Comparison of ENCODE assay signal across 32 cellular contexts in genomic region chr1:180352588-180352987, GRCh38.
"Had no signal": no experiment of that assay in that cellular context is flagged by ENCODE, and none has a peak within 500 bp of the region (broad histone marks: within the 10 kb centered on the region; RNA-seq: fewer than 3 reads in every experiment).

No MANE protein-coding gene starts in this region.

- H3K4me3 ChIP-seq: colonic mucosa, gastrocnemius medialis, heart left ventricle, hepatocyte, left lung, mucosa of descending colon, ovary, psoas muscle, smooth muscle cell, stomach, thyroid gland, vagina had no signal

- H3K4me3 Mint-ChIP-seq: dendritic cell treated with granulocyte-macrophage colony-stimulating factor and Interleukin-4, amounts not matched to agents 40 ng/mL and 50 ng/mL, for 4 days; endodermal cell; mesothelial cell of epicardium; naive B cell; nephron; stimulated activated effector memory CD8-positive, alpha-beta T cell treated with anti-CD3 and anti-CD28 coated beads, Interleukin-12 subunit alpha, Interleukin-12 subunit beta, amount 100 ng/mL, for 72 hours had no signal

- H3K9me3 Mint-ChIP-seq: dendritic cell treated with granulocyte-macrophage colony-stimulating factor and Interleukin-4, amounts not matched to agents 40 ng/mL and 50 ng/mL, for 4 days; mesothelial cell of epicardium; naive B cell; nephron; stimulated activated effector memory CD8-positive, alpha-beta T cell treated with anti-CD3 and anti-CD28 coated beads, Interleukin-12 subunit alpha, Interleukin-12 subunit beta, amount 100 ng/mL, for 72 hours had no signal

- H3K27me3 Mint-ChIP-seq: dendritic cell treated with granulocyte-macrophage colony-stimulating factor and Interleukin-4, amounts not matched to agents 40 ng/mL and 50 ng/mL, for 4 days; naive B cell had no signal

- H3K4me1 ChIP-seq: colonic mucosa, gastrocnemius medialis, left lung, stomach, thyroid gland, vagina had no signal

- H3K4me1 Mint-ChIP-seq: stimulated activated effector memory CD8-positive, alpha-beta T cell treated with anti-CD3 and anti-CD28 coated beads, Interleukin-12 subunit alpha, Interleukin-12 subunit beta, amount 100 ng/mL, for 72 hours had no signal

- H3K27ac Mint-ChIP-seq: dendritic cell treated with granulocyte-macrophage colony-stimulating factor and Interleukin-4, amounts not matched to agents 40 ng/mL and 50 ng/mL, for 4 days; endodermal cell; mesothelial cell of epicardium; naive B cell; nephron; stimulated activated effector memory CD8-positive, alpha-beta T cell treated with anti-CD3 and anti-CD28 coated beads, Interleukin-12 subunit alpha, Interleukin-12 subunit beta, amount 100 ng/mL, for 72 hours had no signal

- H3K27ac ChIP-seq: colonic mucosa, epithelial cell of prostate, gastrocnemius medialis, heart left ventricle, hepatocyte, left lung, ovary, psoas muscle, stomach, thyroid gland, vagina had no signal

- ATAC-seq: esophagus mucosa; gastrocnemius medialis; heart left ventricle; left cardiac atrium; left lung; mucosa of descending colon; psoas muscle; sciatic nerve; stimulated activated effector memory CD8-positive, alpha-beta T cell treated with anti-CD3 and anti-CD28 coated beads, Interleukin-12 subunit alpha, Interleukin-12 subunit beta, amount 100 ng/mL, for 72 hours had no signal

- DNase-seq: colonic mucosa; effector CD8-positive, alpha-beta T cell; endodermal cell; foreskin fibroblast; gastrocnemius medialis; heart left ventricle; left cardiac atrium; left lung; mesenchymal stem cell; mucosa of descending colon; naive B cell; nucleus accumbens; ovary; posterior cingulate gyrus; psoas muscle; stimulated activated CD4-positive, alpha-beta T cell treated with anti-CD3 and anti-CD28 coated beads, Interleukin-12 subunit alpha, Interleukin-12 subunit beta, amount 100 ng/mL, for 4 hours; stimulated activated CD4-positive, alpha-beta T cell treated with anti-CD3 and anti-CD28 coated beads, Interleukin-1b, Interleukin-23, amount 100 ng/mL, for 48 hours; stimulated activated CD4-positive, alpha-beta T cell treated with anti-CD3 and anti-CD28 coated beads, Interleukin-4, amount 100 ng/mL, for 24 hours; stimulated activated naive CD4-positive, alpha-beta T cell treated with Interleukin-2 at 50 U/mL for 16 hours; stomach; thyroid gland; trophoblast cell had no signal

- H3K4me2 ChIP-seq: hepatocyte, smooth muscle cell had no signal

- H3K36me3 ChIP-seq: colonic mucosa, gastrocnemius medialis, heart left ventricle, left lung, ovary, stomach, thyroid gland, vagina had no signal

- H3K27me3 ChIP-seq: colonic mucosa, gastrocnemius medialis, heart left ventricle, hepatocyte, left lung, ovary, stomach, thyroid gland, vagina had no signal

- H3K36me3 Mint-ChIP-seq: mesothelial cell of epicardium; naive B cell; stimulated activated effector memory CD8-positive, alpha-beta T cell treated with anti-CD3 and anti-CD28 coated beads, Interleukin-12 subunit alpha, Interleukin-12 subunit beta, amount 100 ng/mL, for 72 hours had no signal

- H2AFZ ChIP-seq: hepatocyte had no signal

- H3K9me3 ChIP-seq: colonic mucosa, gastrocnemius medialis, heart left ventricle, left lung, mucosa of descending colon, ovary, psoas muscle, stomach, thyroid gland, vagina had no signal
